8 cellular contexts compared by ENCODE assay signal in the genomic region with DNA sequence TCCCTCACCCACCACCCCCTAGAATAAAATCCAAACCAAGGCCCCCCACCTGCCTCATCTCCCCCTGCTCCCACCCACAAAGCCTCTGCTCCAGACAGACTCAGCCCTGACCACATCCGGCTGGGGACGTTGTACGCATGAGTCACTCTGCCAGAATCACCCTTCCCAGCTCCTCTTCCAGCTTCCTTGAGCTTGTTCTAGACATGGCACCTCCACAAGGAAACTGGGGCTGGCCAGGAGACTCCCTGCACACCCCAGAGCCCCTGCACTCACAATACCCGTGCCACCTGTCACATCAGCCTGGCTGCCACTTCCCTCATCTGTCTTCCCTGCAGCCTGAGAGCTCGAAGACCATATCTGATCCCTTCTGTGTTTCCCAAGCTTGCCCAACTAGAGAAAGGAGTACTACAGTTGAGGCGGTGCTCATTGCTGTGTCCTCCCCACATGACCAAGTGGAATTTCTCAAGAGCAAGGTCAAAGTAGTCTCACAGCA. TPM values are rescaled to one million over a fixed set of nuclear protein-coding genes. Genes with fewer than 3 reads are reported as not detected.
DNase-seq lines count a peak whose midpoint lies in the region; ATAC-seq and TF ChIP-seq lines count a peak whose summit lies in the region.

No MANE protein-coding gene starts in this region.

- no peak for TF ChIP-seq CTCF in AG04450 (IDR thresholded peaks at IDR 0.05; ENCODE audit: low read depth, low read length)
- no peak for TF ChIP-seq CTCF in kidney epithelial cell (IDR thresholded peaks at IDR 0.05; ENCODE audit: insufficient read depth, low read length, poor library complexity, severe bottlenecking)

- H3K27me3 Mint-ChIP-seq in activated T-helper 17 cell treated with anti-CD3 and anti-CD28 coated beads, Interleukin-2, amount 50 U/mL, for 72 hours, result no peaks in the 10 kb centered on the region

- H3K27me3 ChIP-seq in AG04450 (ENCODE audit: control insufficient read depth, insufficient read depth, low read length), result no peaks in the 10 kb centered on the region
- H3K27me3 ChIP-seq in kidney epithelial cell (ENCODE audit: control insufficient read depth, insufficient read depth, low read length), result no peaks in the 10 kb centered on the region

- H3K27ac ChIP-seq in AG04450 (ENCODE audit: low read depth, low read length), result peak overlapping the region; percentile 77

- H3K36me3 Mint-ChIP-seq in activated T-helper 17 cell treated with anti-CD3 and anti-CD28 coated beads, Interleukin-2, amount 50 U/mL, for 72 hours (ENCODE audit: low read depth), result peaks cover 97% of the 10 kb centered on the region

- H3K4me3 Mint-ChIP-seq in activated T-helper 17 cell treated with anti-CD3 and anti-CD28 coated beads, Interleukin-2, amount 50 U/mL, for 72 hours, result peak overlapping the region; percentile 40

- H3K4me1 Mint-ChIP-seq in activated T-helper 17 cell treated with anti-CD3 and anti-CD28 coated beads, Interleukin-2, amount 50 U/mL, for 72 hours, result peaks cover 38% of the 10 kb centered on the region

- CTCF ChIA-PET in AG04450 (lab: Charles Lee), result interaction anchor here (1.0 kb wide), 1 partner anchor 99 kb away, joined by 3 read pairs; no protein-coding TSS in a partner anchor

- H3K4me3 ChIP-seq in AG04450 (ENCODE audit: low read depth, low read length) (no peak overlapping the region), kidney epithelial cell (ENCODE audit: low read depth, low read length) (no peak overlapping the region)

- no peaks in the 10 kb centered on the region for H3K9me3 ChIP-seq in AG04450 (ENCODE audit: control insufficient read depth, insufficient read depth, low read length)

- ATAC-seq in activated T-helper 17 cell treated with anti-CD3 and anti-CD28 coated beads, Interleukin-2, amount 50 U/mL, for 72 hours (replicated peaks), result peak; percentile 67

- peaks cover 2% of the 10 kb centered on the region for H3K36me3 ChIP-seq in kidney epithelial cell (ENCODE audit: control insufficient read depth, insufficient read depth, low read length)

- no peaks in the 10 kb centered on the region for H3K9me3 Mint-ChIP-seq in activated T-helper 17 cell treated with anti-CD3 and anti-CD28 coated beads, Interleukin-2, amount 50 U/mL, for 72 hours

- DNase-seq in AG04450 (ENCODE audit: low read depth, low spot score) (peak; percentile 49), HPDE6-E6E7 (ENCODE audit: extremely low spot score) (peak; percentile 79), kidney epithelial cell (ENCODE audit: low read depth) (peak; percentile 47), AML-193 (lab: John Stamatoyannopoulos, UW) (no peak), iPS-NIHi7 (ENCODE audit: extremely low spot score) (no peak), NCI-H748 (lab: John Stamatoyannopoulos, UW; ENCODE audit: unreplicated experiment) (no peak)
- DNase-seq in stimulated activated CD4-positive, alpha-beta T cell treated with anti-CD3 and anti-CD28 coated beads, Interleukin-4, amount 100 ng/mL, for 24 hours, result no peak

- POLR2A ChIA-PET in AG04450 (lab: Yijun Ruan, JAX), result interaction anchor here (0.7 to 1.6 kb wide), 2 partner anchors 9 to 63 kb away, joined by 7 to 13 read pairs; no protein-coding TSS in a partner anchor

- H3K27ac Mint-ChIP-seq in activated T-helper 17 cell treated with anti-CD3 and anti-CD28 coated beads, Interleukin-2, amount 50 U/mL, for 72 hours, result peak overlapping the region; percentile 87

RNA-seq across cellular contexts. Expression of a gene that starts 9.7 kb away (rescaled TPM):
- polyA plus RNA-seq in AG04450 (2011; rRNA removed), result 11.8 and 13.8 TPM in 2 replicates
- polyA minus RNA-seq in AG04450 (2011; rRNA and poly(A)+ RNA removed), result 7.3 and 10.0 TPM in 2 replicates
- 10 to 100 TPM; 37.4 to 45.7 TPM for total RNA-seq in activated T-helper 17 cell treated with anti-CD3 and anti-CD28 coated beads, Interleukin-2, amount 50 U/mL, for 72 hours
- total RNA-seq in kidney epithelial cell, result 42.9 and 47.3 TPM in 2 replicates

RNA-seq across cellular contexts. Expression of a gene that starts 12.3 kb away (rescaled TPM):
- 4.6 and 5.4 TPM in 2 replicates for polyA plus RNA-seq in AG04450 (2011; rRNA removed)
- polyA minus RNA-seq in AG04450 (2011; rRNA and poly(A)+ RNA removed), result 14.3 and 16.1 TPM in 2 replicates
- total RNA-seq in activated T-helper 17 cell treated with anti-CD3 and anti-CD28 coated beads, Interleukin-2, amount 50 U/mL, for 72 hours, result 10 to 100 TPM; 17.2 to 18.0 TPM
- 6.1 and 7.3 TPM in 2 replicates for total RNA-seq in kidney epithelial cell

RNA-seq across cellular contexts. Expression of a gene that starts 34.6 kb away (rescaled TPM):
- 20.1 and 27.3 TPM in 2 replicates for polyA plus RNA-seq in AG04450 (2011; rRNA removed)
- 20.9 and 28.6 TPM in 2 replicates for polyA minus RNA-seq in AG04450 (2011; rRNA and poly(A)+ RNA removed)
- 10 to 100 TPM; 30.3 to 47.2 TPM for total RNA-seq in activated T-helper 17 cell treated with anti-CD3 and anti-CD28 coated beads, Interleukin-2, amount 50 U/mL, for 72 hours
- 27.3 and 36.1 TPM in 2 replicates for total RNA-seq in kidney epithelial cell

RNA-seq across cellular contexts. Expression of a gene that starts 47.1 kb away (rescaled TPM):
- polyA plus RNA-seq in AG04450 (2011; rRNA removed), result 29.4 and 31.1 TPM in 2 replicates
- polyA minus RNA-seq in AG04450 (2011; rRNA and poly(A)+ RNA removed), result 45.7 and 49.3 TPM in 2 replicates
- total RNA-seq in activated T-helper 17 cell treated with anti-CD3 and anti-CD28 coated beads, Interleukin-2, amount 50 U/mL, for 72 hours, result 10 to 100 TPM; 44.8 to 49.7 TPM
- 31.6 and 48.8 TPM in 2 replicates for total RNA-seq in kidney epithelial cell

Comparison
In these comparisons a context has a peak if more than half of its experiments do, and no peak if none do; other contexts are left out.
1. DNase-seq: peak in AG04450 (single experiment), HPDE6-E6E7 (single experiment) and kidney epithelial cell (single experiment); none in AML-193 (0 of 2), iPS-NIHi7 (single experiment), stimulated activated CD4-positive, alpha-beta T cell treated with anti-CD3 and anti-CD28 coated beads, Interleukin-4, amount 100 ng/mL, for 24 hours (single experiment) and NCI-H748 (single experiment).